8 cellular contexts compared by ENCODE assay signal in the genomic region with DNA sequence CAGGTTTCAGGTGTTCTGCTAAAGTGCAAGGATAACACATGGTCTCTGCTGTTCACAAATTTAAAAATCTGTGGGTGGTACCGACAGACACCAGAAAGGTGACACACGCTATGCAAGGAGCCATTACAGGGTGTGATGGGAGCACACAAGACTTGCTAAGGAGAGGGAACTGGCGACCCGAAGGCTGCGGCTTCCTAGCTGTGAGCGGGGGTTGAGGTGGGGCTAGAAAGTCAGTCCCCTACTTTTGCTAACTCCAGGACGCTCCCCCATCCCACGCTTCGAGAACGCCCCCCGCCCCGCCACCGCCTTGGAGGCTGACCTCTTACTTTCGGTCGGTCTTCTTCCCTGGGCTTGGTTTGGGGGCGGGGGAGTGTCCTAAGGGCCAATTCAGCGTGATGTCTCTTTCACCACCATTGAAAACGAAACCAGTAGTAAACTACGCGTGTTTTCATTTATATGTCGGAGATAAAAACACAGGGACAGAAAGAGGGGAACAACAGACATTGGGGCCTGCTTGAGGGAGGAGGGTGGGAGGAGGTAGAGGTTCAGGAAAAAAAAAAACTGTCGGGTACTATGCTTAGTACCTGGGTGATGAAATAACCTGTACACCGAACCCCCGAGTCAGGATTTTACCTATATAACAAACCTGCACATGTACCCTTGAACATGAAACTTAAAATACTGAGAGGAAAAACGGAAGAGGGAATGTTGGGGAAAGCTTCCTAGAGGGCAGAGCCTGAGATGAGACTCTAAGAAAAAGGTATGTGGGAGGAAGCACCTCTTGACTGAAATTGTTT. TPM values are rescaled to one million over a fixed set of nuclear protein-coding genes. Genes with fewer than 3 reads are reported as not detected.
A peak's percentile ranks its signal among the peaks of the same experiment; 100 is the strongest.
DNase-seq lines count a peak whose midpoint lies in the region; ATAC-seq lines count a peak whose summit lies in the region.

No MANE protein-coding gene starts in this region.

- no peak for ATAC-seq in activated CD4-positive, alpha-beta T cell treated with anti-CD3 and anti-CD28 coated beads for 36 hours

- peak overlapping the region; percentile 53 for H3K4me3 ChIP-seq in SJSA1

- no peaks in the 10 kb centered on the region for H3K9me3 ChIP-seq in SJSA1 (replicated peaks)

- H3K27me3 ChIP-seq in SJSA1 (replicated peaks): no peaks in the 10 kb centered on the region

- H3K27me3 Mint-ChIP-seq in activated CD4-positive, alpha-beta T cell treated with anti-CD3 and anti-CD28 coated beads for 36 hours: no peaks in the 10 kb centered on the region

- H3K27ac Mint-ChIP-seq in activated CD4-positive, alpha-beta T cell treated with anti-CD3 and anti-CD28 coated beads for 36 hours: no peak overlapping the region

- peaks cover 50% of the 10 kb centered on the region for H3K36me3 ChIP-seq in SJSA1

- CTCF ChIA-PET in activated CD4-positive, alpha-beta T cell treated with anti-CD3 and anti-CD28 coated beads for 36 hours (lab: Charles Lee): interaction anchor here (0.6 to 2.9 kb wide), 8 partner anchors 10 to 109 kb away, joined by 3 to 12 read pairs (median 3); no protein-coding TSS in a partner anchor

- no peaks in the 10 kb centered on the region for H3K9me3 Mint-ChIP-seq in activated CD4-positive, alpha-beta T cell treated with anti-CD3 and anti-CD28 coated beads for 36 hours (ENCODE audit: low read depth)

- POLR2A ChIA-PET in activated CD4-positive, alpha-beta T cell treated with anti-CD3 and anti-CD28 coated beads for 36 hours (lab: Charles Lee): interaction anchor here (0.7 to 2.3 kb wide), 7 partner anchors 23 to 670 kb away, joined by 3 to 12 read pairs (median 3); a partner anchor contains a TSS

- DNase-seq in activated CD4-positive, alpha-beta T cell treated with anti-CD3 and anti-CD28 coated beads for 36 hours: peak; percentile 73
- DNase-seq in activated CD4-positive, alpha-beta T cell treated with anti-CD3 and anti-CD28 coated beads for 1 hour: no peak
- DNase-seq in SJSA1 (ENCODE audit: low read depth in 1 of 2, low spot score in 2 of 2) (peak; percentile 61 to 70), astrocyte of the hippocampus (ENCODE audit: low read depth, low spot score) (peak; percentile 67), kidney tubule cell (ENCODE audit: low spot score) (peak; percentile 65), GDM1 (lab: John Stamatoyannopoulos, UW) (no peak), NCI-H1436 treated with DMSO at 0.1 percent for 48 hours (lab: John Stamatoyannopoulos, UW) (no peak)
- peak; percentile 35 for DNase-seq in stimulated activated CD8-positive, alpha-beta memory T cell treated with anti-CD3 and anti-CD28 coated beads, Interleukin-12 subunit alpha, Interleukin-12 subunit beta, amount 100 ng/mL, for 4 hours (ENCODE audit: low read depth)

- peaks cover 34% of the 10 kb centered on the region for H3K4me1 ChIP-seq in SJSA1 (replicated peaks)

- no peak overlapping the region for H3K4me3 Mint-ChIP-seq in activated CD4-positive, alpha-beta T cell treated with anti-CD3 and anti-CD28 coated beads for 36 hours

- intact Hi-C loops in activated CD4-positive, alpha-beta T cell treated with anti-CD3 and anti-CD28 coated beads for 36 hours (cut with DNase I, micrococcal nuclease): loop anchor here (2.0 to 10.0 kb wide), 3 partner anchors 41 to 791 kb away; a partner anchor contains a TSS

- H3K27ac ChIP-seq in SJSA1: peak overlapping the region; percentile 97

- H3K4me1 Mint-ChIP-seq in activated CD4-positive, alpha-beta T cell treated with anti-CD3 and anti-CD28 coated beads for 36 hours: peaks cover 28% of the 10 kb centered on the region

- peaks cover 27% of the 10 kb centered on the region for H3K36me3 Mint-ChIP-seq in activated CD4-positive, alpha-beta T cell treated with anti-CD3 and anti-CD28 coated beads for 36 hours (ENCODE audit: low read depth)

RNA-seq across cellular contexts. Expression of a gene that starts 1.1 kb away (rescaled TPM):
- 100 to 1,000 TPM; 190 to 196 TPM for total RNA-seq in activated CD4-positive, alpha-beta T cell treated with anti-CD3 and anti-CD28 coated beads for 36 hours
- 290 and 338 TPM in 2 replicates for total RNA-seq in SJSA1 (2014; rRNA removed; shearing (Covaris generic))

RNA-seq across cellular contexts. Expression of a gene that starts 5.1 kb away (rescaled TPM):
- total RNA-seq in activated CD4-positive, alpha-beta T cell treated with anti-CD3 and anti-CD28 coated beads for 36 hours: 10 to 100 TPM; 45.9 to 65.7 TPM
- total RNA-seq in SJSA1 (2014; rRNA removed; shearing (Covaris generic)): 101 and 155 TPM in 2 replicates

RNA-seq across cellular contexts. Expression of a gene that starts 7.5 kb away (rescaled TPM):
- total RNA-seq in activated CD4-positive, alpha-beta T cell treated with anti-CD3 and anti-CD28 coated beads for 36 hours: 10 to 100 TPM; 38.0 to 42.4 TPM
- total RNA-seq in SJSA1 (2014; rRNA removed; shearing (Covaris generic)): 15.4 and 23.7 TPM in 2 replicates

RNA-seq across cellular contexts. Expression of a gene that starts 14.0 kb away (rescaled TPM):
- 10 to 100 TPM; 24.5 to 25.6 TPM for total RNA-seq in activated CD4-positive, alpha-beta T cell treated with anti-CD3 and anti-CD28 coated beads for 36 hours
- total RNA-seq in SJSA1 (2014; rRNA removed; shearing (Covaris generic)): 18.0 and 20.0 TPM in 2 replicates

RNA-seq across cellular contexts. Expression of a gene that starts 17.8 kb away (rescaled TPM):
- under 1 TPM; 0.79 to 0.80 TPM for total RNA-seq in activated CD4-positive, alpha-beta T cell treated with anti-CD3 and anti-CD28 coated beads for 36 hours
- not detected in 2 replicates for total RNA-seq in SJSA1 (2014; rRNA removed; shearing (Covaris generic))

Comparison
In these comparisons a context has a peak if more than half of its experiments do, and no peak if none do; other contexts are left out.
1. DNase-seq: peak in activated CD4-positive, alpha-beta T cell treated with anti-CD3 and anti-CD28 coated beads for 36 hours (single experiment), SJSA1 (2 of 2), astrocyte of the hippocampus (single experiment), kidney tubule cell (single experiment) and stimulated activated CD8-positive, alpha-beta memory T cell treated with anti-CD3 and anti-CD28 coated beads, Interleukin-12 subunit alpha, Interleukin-12 subunit beta, amount 100 ng/mL, for 4 hours (single experiment); none in activated CD4-positive, alpha-beta T cell treated with anti-CD3 and anti-CD28 coated beads for 1 hour (single experiment), GDM1 (single experiment) and NCI-H1436 treated with DMSO at 0.1 percent for 48 hours (single experiment).